In the genomic region with DNA sequence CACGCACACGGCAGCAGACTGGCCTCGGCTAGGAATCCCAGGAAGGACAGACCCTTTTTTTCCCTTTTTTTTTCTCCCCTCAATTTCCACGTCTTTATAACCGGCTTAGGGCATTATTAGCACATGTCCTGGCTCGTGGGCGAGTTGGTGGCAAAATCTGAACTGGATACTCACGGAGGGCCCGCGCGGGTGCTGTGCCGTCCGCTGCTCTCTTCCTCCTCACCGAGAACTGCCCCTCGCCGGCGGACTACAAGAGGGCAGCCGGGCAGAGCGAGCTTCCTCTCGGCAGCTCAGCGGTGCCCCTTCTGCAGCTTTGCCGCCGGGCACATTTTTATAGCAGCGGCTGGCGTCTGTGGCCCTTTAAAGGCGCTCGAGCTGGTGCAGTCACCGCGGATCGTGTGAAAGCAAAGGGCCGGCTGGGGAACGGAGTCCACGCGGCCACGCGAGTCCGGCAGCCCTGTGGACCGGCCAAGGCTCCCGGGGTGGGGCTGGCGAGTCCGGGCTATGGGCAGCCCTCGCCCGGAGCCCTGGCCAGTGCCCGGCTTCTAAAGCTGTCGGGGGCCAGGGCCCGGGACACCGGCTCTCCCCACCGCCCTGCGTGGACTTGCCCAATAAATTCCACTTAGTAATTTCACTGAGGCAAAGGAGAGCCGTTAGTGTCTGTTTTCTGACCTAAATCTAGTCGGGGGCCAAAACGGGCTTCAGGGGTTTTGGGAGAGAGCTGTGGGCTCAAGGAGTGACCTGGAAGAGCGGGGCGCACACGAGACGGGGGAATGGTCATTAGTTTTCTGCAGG, we compare ENCODE assay signal across 8 cellular contexts. TPM values are rescaled to one million over a fixed set of nuclear protein-coding genes. Genes with fewer than 3 reads are reported as not detected.
DNase-seq lines count a peak whose midpoint lies in the region; ATAC-seq and TF ChIP-seq lines count a peak whose summit lies in the region.

No MANE protein-coding gene starts in this region.

- H3K4me3 Mint-ChIP-seq in activated CD4-positive, alpha-beta memory T cell treated with anti-CD3 and anti-CD28 coated beads for 36 hours = peak overlapping the region; percentile 70

- POLR2A ChIA-PET in activated CD4-positive, alpha-beta memory T cell treated with anti-CD3 and anti-CD28 coated beads for 36 hours (lab: Charles Lee) = interaction anchor here (1.2 to 1.4 kb wide), 2 partner anchors 30 to 38 kb away, joined by 3 read pairs; a partner anchor contains a TSS

- H3K4me1 Mint-ChIP-seq in activated CD4-positive, alpha-beta memory T cell treated with anti-CD3 and anti-CD28 coated beads for 36 hours (ENCODE audit: low read depth) = peaks cover 29% of the 10 kb centered on the region

- H3K9me3 Mint-ChIP-seq in activated CD4-positive, alpha-beta memory T cell treated with anti-CD3 and anti-CD28 coated beads for 36 hours = no peaks in the 10 kb centered on the region

- in situ Hi-C loops in ACHN (cut with HindIII; ENCODE audit: low pct_ligation_motif_present, low pct_unique_long_range_greater_than_20kb, low sequenced_read_pairs) (no loop called here), GM13976 (cut with MboI; ENCODE audit: low sequenced_read_pairs, unreplicated experiment) (no loop called here)

- TF ChIP-seq CTCF in GM13976 (IDR thresholded peaks at IDR 0.05; ENCODE audit: borderline replicate concordance, control extremely low read depth, extremely low read depth, insufficient read depth, missing control alignments) = no peak

- DNase-seq in ACHN (peak; percentile 48), GM13976 (ENCODE audit: low spot score) (peak; percentile 61), NCI-H345 (lab: John Stamatoyannopoulos, UW) (peak; percentile 46), middle frontal gyrus (ENCODE audit: extremely low spot score, low spot score) (peak; percentile 4), superior temporal gyrus (ENCODE audit: extremely low spot score) (peak; percentile 50)
- DNase-seq in activated CD4-positive, alpha-beta memory T cell treated with anti-CD3 and anti-CD28 coated beads for 36 hours = peak; percentile 20

- no peak overlapping the region for H3K27ac Mint-ChIP-seq in activated CD4-positive, alpha-beta memory T cell treated with anti-CD3 and anti-CD28 coated beads for 36 hours

- intact Hi-C loops in activated CD4-positive, alpha-beta memory T cell treated with anti-CD3 and anti-CD28 coated beads for 36 hours (cut with micrococcal nuclease) = loop anchor here (5.0 to 10.0 kb wide), 2 partner anchors 40 to 238 kb away; no protein-coding TSS in a partner anchor

- no peaks in the 10 kb centered on the region for H3K36me3 Mint-ChIP-seq in activated CD4-positive, alpha-beta memory T cell treated with anti-CD3 and anti-CD28 coated beads for 36 hours

- H3K27me3 Mint-ChIP-seq in activated CD4-positive, alpha-beta memory T cell treated with anti-CD3 and anti-CD28 coated beads for 36 hours = peaks cover 47% of the 10 kb centered on the region

- ATAC-seq in HG03097 (IDR thresholded peaks at IDR 0.05; ENCODE audit: low FRiP score, unreplicated experiment) (peak; percentile 67), esophagus mucosa (peak; percentile 55)

- CTCF ChIA-PET in activated CD4-positive, alpha-beta memory T cell treated with anti-CD3 and anti-CD28 coated beads for 36 hours (lab: Charles Lee) = interaction anchor here (0.6 to 1.2 kb wide), 2 partner anchors 9 to 314 kb away, joined by 3 to 4 read pairs; no protein-coding TSS in a partner anchor

RNA-seq across cellular contexts. Expression of a gene that starts 1.3 kb away (rescaled TPM):
- not detected for total RNA-seq in activated CD4-positive, alpha-beta memory T cell treated with anti-CD3 and anti-CD28 coated beads for 36 hours
- total RNA-seq in esophagus mucosa = not detected

RNA-seq across cellular contexts. Expression of a gene that starts 30.0 kb away (rescaled TPM):
- total RNA-seq in activated CD4-positive, alpha-beta memory T cell treated with anti-CD3 and anti-CD28 coated beads for 36 hours = 1,000 to 10,000 TPM; 1,245 to 1,277 TPM
- total RNA-seq in esophagus mucosa = 1,216 TPM

Comparison
In these comparisons a context has a peak if more than half of its experiments do, and no peak if none do; other contexts are left out.
1. Peak in every context shown above with its lines: DNase-seq and ATAC-seq.
2. DNase-seq: peak in every context shown above with its lines; median percentile 61 in GM13976; 50 in superior temporal gyrus; 48 in ACHN; 46 in NCI-H345; 20 in activated CD4-positive, alpha-beta memory T cell treated with anti-CD3 and anti-CD28 coated beads for 36 hours; 4 in middle frontal gyrus.